12 cellular contexts compared by ENCODE assay signal in the genomic region with DNA sequence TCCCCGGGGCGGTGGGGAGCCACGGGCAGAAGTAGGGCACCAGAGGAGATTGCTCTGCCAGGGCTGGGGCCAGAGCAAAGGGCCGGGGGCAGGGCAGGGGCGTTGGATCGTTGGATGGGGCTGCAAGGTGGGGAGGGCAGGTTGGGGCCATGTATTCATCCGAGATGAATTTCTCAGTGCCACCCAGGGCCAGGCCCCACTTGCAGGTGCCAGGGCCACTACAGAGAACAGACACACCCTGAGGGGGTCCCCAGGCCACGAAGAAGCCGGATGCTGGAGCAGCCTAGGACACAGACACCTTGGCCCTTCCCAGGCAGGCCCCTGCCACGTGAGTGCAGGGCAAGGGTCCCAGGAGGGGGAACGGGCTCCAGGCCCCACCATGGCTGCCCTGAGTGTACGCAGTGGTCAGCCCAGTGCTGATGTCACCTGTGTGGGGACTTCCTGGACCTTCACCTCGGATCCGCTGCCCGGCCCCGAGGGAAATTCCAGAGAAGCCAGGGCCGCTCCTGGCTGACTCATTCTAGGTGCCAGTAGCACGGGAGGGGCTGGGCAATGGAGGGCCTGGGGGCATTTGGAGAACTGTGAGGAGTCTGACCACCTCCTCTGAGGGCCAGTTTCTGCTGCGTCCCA. TPM values are rescaled to one million over a fixed set of nuclear protein-coding genes. Genes with fewer than 3 reads are reported as not detected.
A peak's percentile ranks its signal among the peaks of the same experiment; 100 is the strongest.
DNase-seq lines count a peak whose midpoint lies in the region; ATAC-seq and TF ChIP-seq lines count a peak whose summit lies in the region.
"Had no signal": no experiment of that assay in that cellular context is flagged by ENCODE, and none has a peak within 500 bp of the region (broad histone marks: within the 10 kb centered on the region; RNA-seq: fewer than 3 reads in every experiment).

No MANE protein-coding gene starts in this region.

- H3K36me3 ChIP-seq in Caco-2 (ENCODE audit: control insufficient read depth, insufficient read depth, low read length), result no peaks in the 10 kb centered on the region

- no peaks in the 10 kb centered on the region for H3K9me3 ChIP-seq in Caco-2

- intact Hi-C loops in Caco-2 (cut with micrococcal nuclease; ENCODE audit: unreplicated experiment), result no loop called here
- intact Hi-C loops in posterior vena cava (cut with DNase I), result loop anchor here in 1 of 2 donors (10.0 kb wide), 1 partner anchor 169 kb away; no protein-coding TSS in a partner anchor

- no peak overlapping the region for H3K4me3 ChIP-seq in Caco-2 (ENCODE audit: low read depth, low read length)

- no peaks in the 10 kb centered on the region for H3K27me3 Mint-ChIP-seq in Caco-2 (ENCODE audit: insufficient read depth, unreplicated experiment)
- H3K27me3 Mint-ChIP-seq: B cell had no signal

- peaks cover 44% of the 10 kb centered on the region for H3K4me1 ChIP-seq in Caco-2

- peaks cover 19% of the 10 kb centered on the region for H3K4me1 Mint-ChIP-seq in Caco-2 (ENCODE audit: low read depth, unreplicated experiment)

- CTCF ChIA-PET in Caco-2 (lab: Charles Lee), result no interaction called here

- DNase-seq in Caco-2, result peak; percentile 87 to 93
- peak; percentile 83 for DNase-seq in astrocyte of the hippocampus (ENCODE audit: low read depth, low spot score)
- DNase-seq in lung microvascular endothelial cell (ENCODE audit: low read depth in 2 of 2), result peak; percentile 51 to 75
- DNase-seq in superior temporal gyrus (ENCODE audit: extremely low spot score), result no peak
- DNase-seq in occipital lobe (lab: John Stamatoyannopoulos, UW), result no peak
- no peak for DNase-seq in posterior vena cava (ENCODE audit: low spot score)
- DNase-seq: NCI-H2029 treated with DMSO at 0.1 percent for 48 hours; stimulated activated CD4-positive, alpha-beta T cell treated with anti-CD3 and anti-CD28 coated beads, Interleukin-12 subunit alpha, Interleukin-12 subunit beta, amount 100 ng/mL, for 4 hours; T-helper 1 cell had no signal

- POLR2A ChIA-PET in Caco-2 (lab: Charles Lee), result interaction anchor here (0.5 kb wide), 1 partner anchor 86 kb away, joined by 4 read pairs; no protein-coding TSS in a partner anchor

- BruUV-seq in Caco-2 (replicated peaks; lab: Mats Ljungman, UMichigan), result no TSS peak

- H3K27ac Mint-ChIP-seq in Caco-2 (ENCODE audit: unreplicated experiment), result peak overlapping the region; percentile 71
- H3K27ac Mint-ChIP-seq: B cell had no signal

- H3K27me3 ChIP-seq in Caco-2 (replicated peaks; ENCODE audit: control insufficient read depth, insufficient read depth, low read length), result no peaks in the 10 kb centered on the region

- no peak for TF ChIP-seq CTCF in Caco-2 (IDR thresholded peaks at IDR 0.05; ENCODE audit: insufficient read depth in 1 of 2, low read depth in 1 of 2, low read length in 1 of 2, severe bottlenecking in 1 of 2, unreplicated experiment in 1 of 2)

- ATAC-seq in HG02798 (IDR thresholded peaks at IDR 0.05; ENCODE audit: poor library complexity, unreplicated experiment), result peak; percentile 55
- ATAC-seq in GM21786 (IDR thresholded peaks at IDR 0.05; ENCODE audit: unreplicated experiment), result no peak

- no peaks in the 10 kb centered on the region for H3K9me3 Mint-ChIP-seq in Caco-2 (ENCODE audit: unreplicated experiment)

- no peak overlapping the region for H3K4me3 Mint-ChIP-seq in Caco-2 (ENCODE audit: unreplicated experiment)
- H3K4me3 Mint-ChIP-seq: B cell had no signal

- H3K36me3 Mint-ChIP-seq in Caco-2 (ENCODE audit: insufficient read depth, unreplicated experiment), result peaks cover 15% of the 10 kb centered on the region

RNA-seq across cellular contexts. Expression of gene SBNO2, which starts 9.6 kb away (rescaled TPM):
- 37.3 and 41.2 TPM in 2 replicates for total RNA-seq in Caco-2 (2022)
- total RNA-seq in lung microvascular endothelial cell, result 14.8 and 28.2 TPM in 2 replicates
- 4.2 TPM for total RNA-seq in occipital lobe
- total RNA-seq in posterior vena cava, result 10 to 100 TPM; 63.5 to 71.0 TPM

RNA-seq across cellular contexts. Expression of gene STK11, which starts 21.9 kb away (rescaled TPM):
- total RNA-seq in Caco-2 (2022) (56.7 and 58.1 TPM in 2 replicates), lung microvascular endothelial cell (46.6 and 70.4 TPM in 2 replicates), occipital lobe (49.0 TPM), posterior vena cava (10 to 100 TPM; 32.5 to 35.9 TPM)

RNA-seq across cellular contexts. Expression of gene CBARP, which starts 54.1 kb away (rescaled TPM):
- total RNA-seq in Caco-2 (2022) (7.3 and 9.7 TPM in 2 replicates), lung microvascular endothelial cell (0.65 and 1.2 TPM in 2 replicates), occipital lobe (6.6 TPM), posterior vena cava (1 to 10 TPM; 1.5 to 2.7 TPM)
- total RNA-seq: B cell had no signal

RNA-seq across cellular contexts. Expression of gene ATP5F1D, which starts 57.9 kb away (rescaled TPM):
- total RNA-seq in Caco-2 (2022) (126 and 140 TPM in 2 replicates), lung microvascular endothelial cell (15.7 and 16.3 TPM in 2 replicates), occipital lobe (11.9 TPM), posterior vena cava (100 to 1,000 TPM; 125 to 137 TPM)

Comparison
In these comparisons a context has a peak if more than half of its experiments do, and no peak if none do; other contexts are left out.
1. DNase-seq: peak in Caco-2 (2 of 2), astrocyte of the hippocampus (single experiment) and lung microvascular endothelial cell (2 of 2); none in superior temporal gyrus (single experiment), occipital lobe (single experiment) and posterior vena cava (single experiment).